34 cellular contexts compared by ENCODE assay signal in the genomic region with DNA sequence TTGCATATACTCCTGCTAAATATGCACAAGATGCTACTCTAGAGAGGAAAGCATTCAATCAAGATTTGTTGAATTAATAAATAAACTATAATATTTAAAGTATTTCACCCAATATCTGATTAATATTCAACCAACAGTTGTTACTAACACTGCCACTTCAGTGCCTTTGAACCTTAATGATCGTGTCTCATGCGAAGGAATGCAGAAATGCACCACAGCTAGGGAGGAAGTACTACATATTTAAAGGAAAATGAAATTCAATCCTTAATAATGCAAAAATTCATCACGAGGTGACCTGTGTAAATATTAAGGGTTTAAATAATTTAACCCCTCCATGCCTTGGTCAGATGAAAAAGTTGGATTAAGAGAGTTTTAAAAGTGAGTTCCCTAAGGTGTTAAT.
"Had no signal": no experiment of that assay in that cellular context is flagged by ENCODE, and none has a peak within 500 bp of the region (broad histone marks: within the 10 kb centered on the region; RNA-seq: fewer than 3 reads in every experiment).

No MANE protein-coding gene starts in this region.

- H3K36me3 ChIP-seq: MG63 had no signal

- H3K9me3 ChIP-seq: MG63 had no signal

- H3K27me3 ChIP-seq: MG63 had no signal

- H3K4me3 ChIP-seq: MG63 had no signal

- DNase-seq: Karpas-422, Kasumi-1, MG63, MM.1S, MV-4-11, NCI-H1048, NCI-H1092, NCI-H1092 treated with DMSO at 0.1 percent for 48 hours, NCI-H1105, NCI-H1105 treated with DMSO at 0.1 percent for 48 hours, NCI-H1417, NCI-H1417 treated with DMSO at 0.1 percent for 48 hours, NCI-H1436, NCI-H1436 treated with DMSO at 0.1 percent for 48 hours, NCI-H146, NCI-H1694, NCI-H1694 treated with DMSO at 0.1 percent for 48 hours, NCI-H187, NCI-H187 treated with DMSO at 0.1 percent for 48 hours, NCI-H1930, NCI-H2029, NCI-H2029 treated with DMSO at 0.1 percent for 48 hours, NCI-H2081, NCI-H2081 treated with DMSO at 0.1 percent for 48 hours, NCI-H2107, NCI-H2171, NCI-H2171 treated with DMSO at 0.1 percent for 48 hours, NCI-H2227 treated with DMSO at 0.1 percent for 48 hours, NCI-H226, NCI-H345, NCI-H446, NCI-H446 treated with DMSO at 0.1 percent for 48 hours, NCI-H510A, NCI-H510A treated with DMSO at 0.1 percent for 48 hours had no signal
